Comparison of ENCODE assay signal across 8 cellular contexts in genomic region chr10:68333452-68333851, GRCh38. TPM values are rescaled to one million over a fixed set of nuclear protein-coding genes. Genes with fewer than 3 reads are reported as not detected.
DNase-seq lines count a peak whose midpoint lies in the region; ATAC-seq and TF ChIP-seq lines count a peak whose summit lies in the region.

No MANE protein-coding gene starts in this region.

- peak overlapping the region; percentile 11 for H3K4me2 ChIP-seq in fibroblast of lung (ENCODE audit: extremely low read depth, insufficient read depth, low read length)

- DNase-seq in G401 (ENCODE audit: low spot score) (peak; percentile 18), RKO (ENCODE audit: low spot score) (peak; percentile 40), fibroblast of lung (ENCODE audit: low read depth in 2 of 2) (no peak), prostate gland (ENCODE audit: low spot score) (no peak), GOT3 (lab: John Stamatoyannopoulos, UW) (no peak), glomerular visceral epithelial cell (ENCODE audit: extremely low spot score) (no peak), NCI-H2227 treated with DMSO at 0.1 percent for 48 hours (lab: John Stamatoyannopoulos, UW) (no peak)

- no peak for ATAC-seq in GM21423 (IDR thresholded peaks at IDR 0.05; ENCODE audit: unreplicated experiment)

- H3K4me3 ChIP-seq in fibroblast of lung (replicated peaks in 1 of 4; ENCODE audit: control extremely low read depth in 1 of 4, insufficient read depth in 1 of 4, low read depth in 3 of 4, low read length in 4 of 4) (peak overlapping the region; percentile 91 to 94 (median 91)), prostate gland (peak overlapping the region; percentile 66 to 90)

- peaks cover 69% of the 10 kb centered on the region for H3K79me2 ChIP-seq in fibroblast of lung (ENCODE audit: control insufficient read depth, insufficient read depth, low read length)

- TF ChIP-seq CTCF in fibroblast of lung (conservative IDR thresholded peaks at IDR 0.05 in 1 of 2, IDR thresholded peaks at IDR 0.05 in 1 of 2; ENCODE audit: low read depth in 1 of 2, low read length in 2 of 2) (no peak), prostate gland (IDR thresholded peaks at IDR 0.05) (no peak)

- H3K9me3 ChIP-seq in fibroblast of lung (ENCODE audit: control insufficient read depth, insufficient read depth, low read depth, low read length) (no peaks in the 10 kb centered on the region), prostate gland (no peaks in the 10 kb centered on the region)

- H3K27me3 ChIP-seq in fibroblast of lung (ENCODE audit: control insufficient read depth, insufficient read depth, low read length) = no peaks in the 10 kb centered on the region
- H3K27me3 ChIP-seq in prostate gland (replicated peaks; ENCODE audit: insufficient read depth) = no peaks in the 10 kb centered on the region

- intact Hi-C loops in prostate gland (cut with DNase I) = loop anchor here (10.0 kb wide), 2 partner anchors 259 to 449 kb away; partner anchors contain the start of genes HERC4 and SIRT1

- H3K4me1 ChIP-seq in fibroblast of lung (ENCODE audit: control insufficient read depth, extremely low read depth, insufficient read depth, low read length) = peaks cover 22% of the 10 kb centered on the region
- H3K4me1 ChIP-seq in prostate gland (replicated peaks) = peaks cover 5% of the 10 kb centered on the region

- H3K9ac ChIP-seq in fibroblast of lung (ENCODE audit: insufficient read depth, low read length) = peak overlapping the region; percentile 92

- 0% methylated on average over 6 of the region's 6 CpGs for WGBS in prostate gland

- H3K27ac ChIP-seq in fibroblast of lung (ENCODE audit: insufficient read depth, low read length) (peak overlapping the region; percentile 99), prostate gland (peak overlapping the region; percentile 94 to 98)

- in situ Hi-C loops in G401 (cut with HindIII; ENCODE audit: low sequenced_read_pairs) = no loop called here

- H4K20me1 ChIP-seq in fibroblast of lung (ENCODE audit: control insufficient read depth, extremely low read depth, insufficient read depth, low read length) = peaks cover 19% of the 10 kb centered on the region

- H2AFZ ChIP-seq in fibroblast of lung (ENCODE audit: low read length) = no peak overlapping the region

- no peak for TF ChIP-seq POLR2A in prostate gland (IDR thresholded peaks at IDR 0.05)

- H3K36me3 ChIP-seq in fibroblast of lung (ENCODE audit: control insufficient read depth, insufficient read depth, low read length) (peaks cover under 1% of the 10 kb centered on the region), prostate gland (no peaks in the 10 kb centered on the region)

RNA-seq across cellular contexts. Expression of gene PBLD, which starts 0.7 kb away (rescaled TPM):
- total RNA-seq in G401 (2014; rRNA removed; shearing (Covaris generic)) = 0.37 and 2.3 TPM in 2 replicates
- total RNA-seq in fibroblast of lung (2.8 and 5.1 TPM in 2 replicates), prostate gland (1 to 10 TPM; 8.6 to 8.7 TPM)
- 1.3 TPM in 2 replicates for polyA plus RNA-seq in fibroblast of lung
- polyA plus RNA-seq in fibroblast of lung (2012) = 6.4 and 7.0 TPM in 2 replicates
- 3.7 TPM in 1 of 2 replicates, not detected in the other for polyA minus RNA-seq in fibroblast of lung (ENCODE audit: low replicate concordance)

RNA-seq across cellular contexts. Expression of gene HNRNPH3, which starts 1.6 kb away (rescaled TPM):
- 32.1 and 67.4 TPM in 2 replicates for total RNA-seq in G401 (2014; rRNA removed; shearing (Covaris generic))
- total RNA-seq in fibroblast of lung (36.5 and 36.7 TPM in 2 replicates), prostate gland (10 to 100 TPM; 29.1 to 47.5 TPM)
- 51.1 and 102 TPM in 2 replicates for polyA plus RNA-seq in fibroblast of lung
- 159 and 285 TPM in 2 replicates for polyA plus RNA-seq in fibroblast of lung (2012)
- polyA minus RNA-seq in fibroblast of lung (ENCODE audit: low replicate concordance) = 17.2 and 37.0 TPM in 2 replicates

Comparison
In these comparisons a context has a peak if more than half of its experiments do, and no peak if none do; other contexts are left out.
1. DNase-seq: peak in G401 (single experiment) and RKO (single experiment); none in fibroblast of lung (0 of 2), prostate gland (single experiment), GOT3 (single experiment), glomerular visceral epithelial cell (single experiment) and NCI-H2227 treated with DMSO at 0.1 percent for 48 hours (single experiment).